Comparison of ENCODE assay signal across 8 cellular contexts in genomic region chr11:65334696-65335295, GRCh38. TPM values are rescaled to one million over a fixed set of nuclear protein-coding genes. Genes with fewer than 3 reads are reported as not detected.
DNase-seq lines count a peak whose midpoint lies in the region; ATAC-seq and TF ChIP-seq lines count a peak whose summit lies in the region.

No MANE protein-coding gene starts in this region.

- no peaks in the 10 kb centered on the region for H3K9me2 ChIP-seq in neural cell (ENCODE audit: insufficient read depth, low read length)

- H4K20me1 ChIP-seq in neural cell (ENCODE audit: insufficient read depth) = peaks cover 1% of the 10 kb centered on the region

- H2AFZ ChIP-seq in neural cell (ENCODE audit: low read depth, low read length) = no peak overlapping the region

- no peak for TF ChIP-seq RAD21 in neural cell (conservative IDR thresholded peaks at IDR 0.05)

- DNase-seq in NCI-H187 (lab: John Stamatoyannopoulos, UW) = peak; percentile 38 to 60
- DNase-seq in DMS153 (lab: John Stamatoyannopoulos, UW) = no peak
- no peak for DNase-seq in dedifferentiated amniotic fluid mesenchymal stem cell (ENCODE audit: extremely low spot score)
- no peak for DNase-seq in C1 segment of cervical spinal cord (lab: John Stamatoyannopoulos, UW)

- H3F3A ChIP-seq in neural cell (ENCODE audit: insufficient read depth, low read length, poor library complexity, severe bottlenecking) = no peaks in the 10 kb centered on the region

- peak overlapping the region; percentile 95 for H3K4me3 ChIP-seq in neural cell (ENCODE audit: low read length)

- ATAC-seq in GM21528 (IDR thresholded peaks at IDR 0.05; ENCODE audit: low FRiP score, unreplicated experiment) = no peak

- no peaks in the 10 kb centered on the region for H3K9me3 ChIP-seq in neural cell (ENCODE audit: low read length)

- no peaks in the 10 kb centered on the region for H3K27me3 ChIP-seq in neural cell (ENCODE audit: insufficient read depth, low read depth, low read length)

- peaks cover 57% of the 10 kb centered on the region for H3K79me2 ChIP-seq in neural cell (replicated peaks; ENCODE audit: insufficient read depth, low read length)

- peak overlapping the region; percentile 92 for H3K9ac ChIP-seq in neural cell (ENCODE audit: low read length)

- H3K9me3 Mint-ChIP-seq in dendritic cell treated with granulocyte-macrophage colony-stimulating factor and Interleukin-4, amounts not matched to agents 40 ng/mL and 50 ng/mL, for 4 days = no peaks in the 10 kb centered on the region

- intact Hi-C loops in dendritic cell treated with granulocyte-macrophage colony-stimulating factor and Interleukin-4, amounts not matched to agents 40 ng/mL and 50 ng/mL, for 4 days (cut with micrococcal nuclease) = loop anchor here (5.0 kb wide), 1 partner anchor 57 kb away; no protein-coding TSS in a partner anchor

- peak overlapping the region; percentile 87 for H3K27ac ChIP-seq in C4-2B
- H3K27ac ChIP-seq in neural cell (ENCODE audit: low read length) = peak overlapping the region; percentile 86

- H3K27me3 Mint-ChIP-seq in dendritic cell treated with granulocyte-macrophage colony-stimulating factor and Interleukin-4, amounts not matched to agents 40 ng/mL and 50 ng/mL, for 4 days = no peaks in the 10 kb centered on the region

- no peaks in the 10 kb centered on the region for H3K36me3 ChIP-seq in neural cell (ENCODE audit: insufficient read depth, low read length)

- TF ChIP-seq CTCF in C4-2B (conservative IDR thresholded peaks at IDR 0.05) (no peak), neural cell (IDR thresholded peaks at IDR 0.05; ENCODE audit: poor library complexity, severe bottlenecking) (no peak)

- H3K4me2 ChIP-seq in neural cell (ENCODE audit: low read length) = peak overlapping the region; percentile 94

- H3K36me3 Mint-ChIP-seq in dendritic cell treated with granulocyte-macrophage colony-stimulating factor and Interleukin-4, amounts not matched to agents 40 ng/mL and 50 ng/mL, for 4 days (ENCODE audit: low read depth) = peaks cover 38% of the 10 kb centered on the region

- peak overlapping the region; percentile 95 for H3K27ac Mint-ChIP-seq in dendritic cell treated with granulocyte-macrophage colony-stimulating factor and Interleukin-4, amounts not matched to agents 40 ng/mL and 50 ng/mL, for 4 days

- no peak for TF ChIP-seq EP300 in neural cell (conservative IDR thresholded peaks at IDR 0.05; ENCODE audit: poor library complexity, severe bottlenecking)

- H3K4me1 Mint-ChIP-seq in dendritic cell treated with granulocyte-macrophage colony-stimulating factor and Interleukin-4, amounts not matched to agents 40 ng/mL and 50 ng/mL, for 4 days (ENCODE audit: low read depth) = peaks cover 25% of the 10 kb centered on the region

- peak overlapping the region; percentile 85 for H3K4me3 Mint-ChIP-seq in dendritic cell treated with granulocyte-macrophage colony-stimulating factor and Interleukin-4, amounts not matched to agents 40 ng/mL and 50 ng/mL, for 4 days

TF ChIP-seq in neural cell, 6 proteins besides CTCF, POLR2A, EP300 and RAD21:
- TF ChIP-seq TAF1 (IDR thresholded peaks at IDR 0.05; ENCODE audit: low read depth) (peak; percentile 15), POLR2AphosphoS5 (IDR thresholded peaks at IDR 0.05) (peak; percentile 29), MXI1 (conservative IDR thresholded peaks at IDR 0.05; ENCODE audit: poor library complexity, severe bottlenecking) (no peak), SMC3 (conservative IDR thresholded peaks at IDR 0.05; ENCODE audit: poor library complexity) (no peak), EZH2 (IDR thresholded peaks at IDR 0.05; ENCODE audit: borderline replicate concordance, insufficient read depth, low read length, poor library complexity, severe bottlenecking) (no peak), REST (IDR thresholded peaks at IDR 0.05; ENCODE audit: borderline replicate concordance) (peak; percentile 37)

RNA-seq across cellular contexts. Expression of gene DPF2, which starts 1.1 kb away (rescaled TPM):
- polyA plus RNA-seq in neural cell = 57.8 and 60.9 TPM in 2 replicates
- 62.8 and 66.9 TPM in 2 replicates for polyA minus RNA-seq in neural cell

RNA-seq across cellular contexts. Expression of gene TIGD3, which starts 19.8 kb away (rescaled TPM):
- polyA plus RNA-seq in neural cell = 16.1 and 23.1 TPM in 2 replicates
- 16.2 and 19.5 TPM in 2 replicates for polyA minus RNA-seq in neural cell

RNA-seq across cellular contexts. Expression of gene CDC42EP2, which starts 20.1 kb away (rescaled TPM):
- 0.56 and 1.3 TPM in 2 replicates for polyA plus RNA-seq in neural cell
- 4.1 and 6.1 TPM in 2 replicates for polyA minus RNA-seq in neural cell

RNA-seq across cellular contexts. Expression of gene SLC25A45, which starts 47.6 kb away (rescaled TPM):
- polyA plus RNA-seq in neural cell = 0.66 TPM in 1 of 2 replicates, not detected in the other
- not detected in 2 replicates for polyA minus RNA-seq in neural cell

RNA-seq across cellular contexts. Expression of gene FRMD8, which starts 51.6 kb away (rescaled TPM):
- polyA plus RNA-seq in neural cell = 17.2 and 22.2 TPM in 2 replicates
- 8.3 and 9.0 TPM in 2 replicates for polyA minus RNA-seq in neural cell

Comparison
In these comparisons a context has a peak if more than half of its experiments do, and no peak if none do; other contexts are left out.
1. DNase-seq: peak in NCI-H187 (2 of 2); none in DMS153 (single experiment), dedifferentiated amniotic fluid mesenchymal stem cell (single experiment) and C1 segment of cervical spinal cord (0 of 14).